ENCODE assay signal across 17 cellular contexts in the genomic region with DNA sequence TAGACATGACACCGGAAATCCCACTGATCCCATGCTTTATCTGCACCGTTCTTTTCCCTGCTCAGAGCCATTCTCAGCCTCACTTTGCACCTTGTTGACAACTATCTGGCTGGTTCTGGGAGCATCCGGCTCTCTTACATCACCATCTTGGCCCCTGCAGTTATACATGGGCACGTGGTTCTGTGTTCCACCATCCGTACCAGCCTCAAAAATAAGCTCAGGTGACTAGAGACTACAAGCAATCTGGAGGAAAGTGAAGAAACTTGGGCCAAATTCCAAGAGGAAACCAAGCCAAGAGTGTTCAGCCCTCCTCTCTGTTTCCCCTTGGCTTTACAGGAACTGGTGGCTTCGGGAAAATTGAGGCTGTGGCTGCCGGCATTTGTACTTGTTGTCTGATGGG.
DNase-seq lines count a peak whose midpoint lies in the region; ATAC-seq and TF ChIP-seq lines count a peak whose summit lies in the region.
"Had no signal": no experiment of that assay in that cellular context is flagged by ENCODE, and none has a peak within 500 bp of the region (broad histone marks: within the 10 kb centered on the region; RNA-seq: fewer than 3 reads in every experiment).

No MANE protein-coding gene starts in this region.

- peak overlapping the region; percentile 79 for H2AFZ ChIP-seq in neural progenitor cell (replicated peaks)

- H3K9me3 ChIP-seq in heart left ventricle (peaks cover 0 to 4% (median 0%) of the 10 kb centered on the region in 12 donors), neural progenitor cell (ENCODE audit: low read depth) (no peaks in the 10 kb centered on the region), right atrium auricular region (no peaks in the 10 kb centered on the region)
- H3K9me3 ChIP-seq: BLaER1, SK-N-SH had no signal

- no peak for TF ChIP-seq POLR2A in heart left ventricle (IDR thresholded peaks at IDR 0.05)

- no peak for DNase-seq in left cardiac atrium
- no peak for DNase-seq in heart left ventricle
- peak; percentile 79 for DNase-seq in astrocyte of the hippocampus (ENCODE audit: low read depth, low spot score)
- no peak for DNase-seq in neural progenitor cell (ENCODE audit: low spot score)
- no peak for DNase-seq in activated T-cell treated with anti-CD3 and anti-CD28 coated beads, Interleukin-2, amount 50 U/mL, for 4 hours
- DNase-seq in Right ventricle myocardium inferior (ENCODE audit: missing footprints), result no peak
- DNase-seq in right atrium auricular region (ENCODE audit: low spot score), result no peak
- DNase-seq in HUDEP-2 (lab: John Stamatoyannopoulos, UW; ENCODE audit: unreplicated experiment in 76 of 76), result no peak
- DNase-seq: CD4-positive, CD25-positive, alpha-beta regulatory T cell; KBM-7; MM.1S; NCI-H2029; NCI-H524 treated with DMSO at 0.1 percent for 48 hours; NCI-H774; SK-N-SH had no signal

- H3K4me1 Mint-ChIP-seq in neural progenitor cell, result peaks cover 12% of the 10 kb centered on the region
- no peaks in the 10 kb centered on the region for H3K4me1 Mint-ChIP-seq in activated T-cell treated with anti-CD3 and anti-CD28 coated beads, Interleukin-2, amount 50 U/mL, for 4 hours (ENCODE audit: low read depth)
- H3K4me1 Mint-ChIP-seq: CD4-positive, CD25-positive, alpha-beta regulatory T cell had no signal

- H3K27me3 Mint-ChIP-seq in neural progenitor cell (ENCODE audit: insufficient read depth, low read depth), result peaks cover 6% of the 10 kb centered on the region
- H3K27me3 Mint-ChIP-seq in activated T-cell treated with anti-CD3 and anti-CD28 coated beads, Interleukin-2, amount 50 U/mL, for 4 hours (ENCODE audit: low read depth), result no peaks in the 10 kb centered on the region
- H3K27me3 Mint-ChIP-seq: CD4-positive, CD25-positive, alpha-beta regulatory T cell had no signal

- no peak overlapping the region for H3K27ac ChIP-seq in heart left ventricle
- H3K27ac ChIP-seq in neural progenitor cell, result no peak overlapping the region
- no peak overlapping the region for H3K27ac ChIP-seq in right atrium auricular region
- H3K27ac ChIP-seq: BLaER1 had no signal

- H4K20me1 ChIP-seq in neural progenitor cell (ENCODE audit: low read depth), result no peaks in the 10 kb centered on the region
- H4K20me1 ChIP-seq: BLaER1 had no signal

- WGBS in heart left ventricle, 4 donors, result 53 to 75% (median 59%) methylated on average over 7 of the region's 7 CpGs

- ATAC-seq in left cardiac atrium, result peak; percentile 73 to 89
- ATAC-seq in heart left ventricle, result no peak
- no peak for ATAC-seq in activated T-cell treated with anti-CD3 and anti-CD28 coated beads, Interleukin-2, amount 50 U/mL, for 4 hours
- ATAC-seq in Right ventricle myocardium inferior, result no peak
- ATAC-seq: HCT116 had no signal

- intact Hi-C loops in left cardiac atrium (cut with DNase I), result no loop called here
- intact Hi-C loops in heart left ventricle (cut with DNase I), result no loop called here
- intact Hi-C loops in Right ventricle myocardium inferior (cut with DNase I), result no loop called here

- no peak overlapping the region for H3K9ac ChIP-seq in neural progenitor cell
- H3K9ac ChIP-seq: BLaER1, SK-N-SH had no signal

- H3K36me3 ChIP-seq in heart left ventricle, result no peaks in the 10 kb centered on the region
- H3K36me3 ChIP-seq in neural progenitor cell, result no peaks in the 10 kb centered on the region
- H3K36me3 ChIP-seq in right atrium auricular region, result no peaks in the 10 kb centered on the region
- H3K36me3 ChIP-seq: BLaER1 had no signal

- no peak overlapping the region for H3K27ac Mint-ChIP-seq in neural progenitor cell
- H3K27ac Mint-ChIP-seq: CD4-positive, CD25-positive, alpha-beta regulatory T cell had no signal

- no peak overlapping the region for H3K4me3 Mint-ChIP-seq in neural progenitor cell
- H3K4me3 Mint-ChIP-seq in activated T-cell treated with anti-CD3 and anti-CD28 coated beads, Interleukin-2, amount 50 U/mL, for 4 hours, result no peak overlapping the region
- H3K4me3 Mint-ChIP-seq: CD4-positive, CD25-positive, alpha-beta regulatory T cell had no signal

- TF ChIP-seq CTCF in heart left ventricle (IDR thresholded peaks at IDR 0.05), result no peak
- no peak for TF ChIP-seq CTCF in neural progenitor cell (IDR thresholded peaks at IDR 0.05)
- TF ChIP-seq CTCF in right atrium auricular region (IDR thresholded peaks at IDR 0.05), result no peak

- no peaks in the 10 kb centered on the region for H3K27me3 ChIP-seq in heart left ventricle
- no peaks in the 10 kb centered on the region for H3K27me3 ChIP-seq in neural progenitor cell
- no peaks in the 10 kb centered on the region for H3K27me3 ChIP-seq in right atrium auricular region
- H3K27me3 ChIP-seq: BLaER1 had no signal

- H3K36me3 Mint-ChIP-seq in neural progenitor cell, result no peaks in the 10 kb centered on the region
- H3K36me3 Mint-ChIP-seq in activated T-cell treated with anti-CD3 and anti-CD28 coated beads, Interleukin-2, amount 50 U/mL, for 4 hours (ENCODE audit: insufficient read depth), result no peaks in the 10 kb centered on the region

- no peaks in the 10 kb centered on the region for H3F3A ChIP-seq in neural progenitor cell (ENCODE audit: low read depth)

- H3K4me3 ChIP-seq in heart left ventricle (no peak overlapping the region), neural progenitor cell (no peak overlapping the region), right atrium auricular region (no peak overlapping the region)
- H3K4me3 ChIP-seq: BLaER1 had no signal

- H3K9me3 Mint-ChIP-seq in neural progenitor cell, result peaks cover 5% of the 10 kb centered on the region
- peaks cover 3% of the 10 kb centered on the region for H3K9me3 Mint-ChIP-seq in activated T-cell treated with anti-CD3 and anti-CD28 coated beads, Interleukin-2, amount 50 U/mL, for 4 hours

- H3K4me1 ChIP-seq in heart left ventricle (peaks cover 0 to 8% (median 0%) of the 10 kb centered on the region in 12 donors), neural progenitor cell (peaks cover 6% of the 10 kb centered on the region), right atrium auricular region (no peaks in the 10 kb centered on the region)
- H3K4me1 ChIP-seq: BLaER1 had no signal

- no peaks in the 10 kb centered on the region for H3K79me2 ChIP-seq in neural progenitor cell (ENCODE audit: low read depth)

- H3K4me2 ChIP-seq in neural progenitor cell, result peak overlapping the region; percentile 8
- H3K4me2 ChIP-seq: BLaER1, SK-N-SH had no signal

Comparison
In these comparisons a context has a peak if more than half of its experiments do, and no peak if none do; other contexts are left out.
1. ATAC-seq: peak in left cardiac atrium (2 of 2); none in heart left ventricle (0 of 4), activated T-cell treated with anti-CD3 and anti-CD28 coated beads, Interleukin-2, amount 50 U/mL, for 4 hours (0 of 2) and Right ventricle myocardium inferior (single experiment).